ENCODE assay signal across 8 cellular contexts in the genomic region with DNA sequence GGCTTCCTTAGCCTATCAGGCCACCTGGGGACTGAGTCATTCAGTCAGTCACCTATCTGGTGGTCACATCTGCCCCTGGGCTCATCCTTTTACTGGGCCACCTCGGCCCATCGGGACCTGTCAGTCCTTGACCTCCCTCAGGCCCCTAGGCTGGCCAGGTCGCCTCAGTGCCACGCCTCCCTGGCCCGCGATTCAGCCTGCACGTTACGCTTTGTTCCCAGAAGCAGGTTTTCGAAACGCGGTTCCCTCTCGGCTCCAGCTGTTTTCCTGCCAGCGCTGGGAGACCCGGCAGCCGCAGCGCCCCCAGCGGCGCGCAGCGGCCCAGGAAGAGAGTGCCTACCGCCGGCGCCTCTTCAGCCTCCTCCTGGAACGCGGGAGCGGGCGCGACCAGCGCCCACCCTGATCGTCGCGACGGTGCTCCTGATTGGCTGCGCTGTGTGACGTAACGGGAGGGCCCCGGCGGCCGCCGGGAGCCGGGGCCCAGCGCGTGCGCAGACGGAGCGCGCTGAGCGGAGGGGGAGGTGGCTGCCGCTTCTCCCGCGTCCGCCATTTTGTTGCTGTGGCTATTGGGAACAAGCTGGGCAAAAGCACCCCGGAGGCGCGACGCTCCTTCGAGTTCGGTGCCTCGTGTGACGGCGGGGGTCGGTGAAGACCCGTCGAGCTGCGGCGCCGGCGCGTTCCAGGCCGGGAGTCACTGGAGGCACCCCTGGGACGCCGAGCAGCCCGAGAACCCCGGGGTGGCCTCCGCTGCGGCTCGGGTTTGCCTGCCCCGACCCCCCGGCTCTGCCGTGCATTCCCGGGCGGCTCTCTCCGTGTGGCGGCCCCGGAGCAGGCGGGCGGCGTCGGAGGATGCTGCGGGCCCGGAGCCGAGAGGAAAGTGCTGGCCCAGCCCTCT.
A peak's percentile ranks its signal among the peaks of the same experiment; 100 is the strongest.
DNase-seq lines count a peak whose midpoint lies in the region; ATAC-seq and TF ChIP-seq lines count a peak whose summit lies in the region.

A gene with protein sequence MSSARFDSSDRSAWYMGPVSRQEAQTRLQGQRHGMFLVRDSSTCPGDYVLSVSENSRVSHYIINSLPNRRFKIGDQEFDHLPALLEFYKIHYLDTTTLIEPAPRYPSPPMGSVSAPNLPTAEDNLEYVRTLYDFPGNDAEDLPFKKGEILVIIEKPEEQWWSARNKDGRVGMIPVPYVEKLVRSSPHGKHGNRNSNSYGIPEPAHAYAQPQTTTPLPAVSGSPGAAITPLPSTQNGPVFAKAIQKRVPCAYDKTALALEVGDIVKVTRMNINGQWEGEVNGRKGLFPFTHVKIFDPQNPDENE (plus strand): TSS at position 492 of the 895 bp plus-strand sequence. CDS start 528 bp downstream, outside the sequence.

- H3K9ac ChIP-seq in mucosa of stomach (ENCODE audit: low read length), result peak within 1 kb of the TSS; percentile 93

- no peak for TF ChIP-seq EP300 in Ishikawa (IDR thresholded peaks at IDR 0.05; ENCODE audit: borderline replicate concordance)

- H3K9me3 ChIP-seq in mucosa of stomach (ENCODE audit: control insufficient read depth, low read length), result no peaks in the 10 kb centered on the region

- peak; percentile 88 for TF ChIP-seq POLR2A in erythroblast (IDR thresholded peaks at IDR 0.05; ENCODE audit: low read length)

- H3K27me3 ChIP-seq in mucosa of stomach (ENCODE audit: control insufficient read depth, insufficient read depth, low read length), result no peaks in the 10 kb centered on the region

- peak; percentile 92 for ATAC-seq in GM21576 (IDR thresholded peaks at IDR 0.05; ENCODE audit: unreplicated experiment)

- peak within 1 kb of the TSS; percentile 94 for H3K4me3 ChIP-seq in mucosa of stomach (ENCODE audit: low read length)

- H3K4me1 ChIP-seq in mucosa of stomach (ENCODE audit: control insufficient read depth, insufficient read depth, low read length), result peaks cover 17% of the 10 kb centered on the region

- DNase-seq in DMS53 (lab: John Stamatoyannopoulos, UW) (peak; percentile 92), OCI-M2 (lab: John Stamatoyannopoulos, UW; ENCODE audit: unreplicated experiment) (peak; percentile 75), activated T-cell treated with anti-CD3 and anti-CD28 coated beads for 48 hours (ENCODE audit: low read depth) (peak; percentile 97), erythroblast (lab: John Stamatoyannopoulos, UW) (peak; percentile 97 to 99)
- peak; percentile 93 to 94 for DNase-seq in stimulated activated CD8-positive, alpha-beta memory T cell treated with anti-CD3 and anti-CD28 coated beads, Interleukin-7, amount 100 ng/mL, for 1 hour (ENCODE audit: low read depth in 2 of 2)

- peak; percentile 43; the same call in 1 of the 2 replicates for TF ChIP-seq RAD21 in Ishikawa (IDR thresholded peaks at IDR 0.05; ENCODE audit: low read depth)

- H3K36me3 ChIP-seq in mucosa of stomach (ENCODE audit: control insufficient read depth, insufficient read depth, low read length), result no peaks in the 10 kb centered on the region

TF ChIP-seq in Ishikawa, 13 proteins besides CTCF, POLR2A, EP300 and RAD21:
- TF ChIP-seq FOXM1 (IDR thresholded peaks at IDR 0.05; ENCODE audit: borderline replicate concordance, low read depth), result no peak
- TF ChIP-seq EGR1 (IDR thresholded peaks at IDR 0.05), result no peak
- TF ChIP-seq ZBTB7A (IDR thresholded peaks at IDR 0.05; ENCODE audit: low read depth), result no peak
- TF ChIP-seq, protein P1, sequence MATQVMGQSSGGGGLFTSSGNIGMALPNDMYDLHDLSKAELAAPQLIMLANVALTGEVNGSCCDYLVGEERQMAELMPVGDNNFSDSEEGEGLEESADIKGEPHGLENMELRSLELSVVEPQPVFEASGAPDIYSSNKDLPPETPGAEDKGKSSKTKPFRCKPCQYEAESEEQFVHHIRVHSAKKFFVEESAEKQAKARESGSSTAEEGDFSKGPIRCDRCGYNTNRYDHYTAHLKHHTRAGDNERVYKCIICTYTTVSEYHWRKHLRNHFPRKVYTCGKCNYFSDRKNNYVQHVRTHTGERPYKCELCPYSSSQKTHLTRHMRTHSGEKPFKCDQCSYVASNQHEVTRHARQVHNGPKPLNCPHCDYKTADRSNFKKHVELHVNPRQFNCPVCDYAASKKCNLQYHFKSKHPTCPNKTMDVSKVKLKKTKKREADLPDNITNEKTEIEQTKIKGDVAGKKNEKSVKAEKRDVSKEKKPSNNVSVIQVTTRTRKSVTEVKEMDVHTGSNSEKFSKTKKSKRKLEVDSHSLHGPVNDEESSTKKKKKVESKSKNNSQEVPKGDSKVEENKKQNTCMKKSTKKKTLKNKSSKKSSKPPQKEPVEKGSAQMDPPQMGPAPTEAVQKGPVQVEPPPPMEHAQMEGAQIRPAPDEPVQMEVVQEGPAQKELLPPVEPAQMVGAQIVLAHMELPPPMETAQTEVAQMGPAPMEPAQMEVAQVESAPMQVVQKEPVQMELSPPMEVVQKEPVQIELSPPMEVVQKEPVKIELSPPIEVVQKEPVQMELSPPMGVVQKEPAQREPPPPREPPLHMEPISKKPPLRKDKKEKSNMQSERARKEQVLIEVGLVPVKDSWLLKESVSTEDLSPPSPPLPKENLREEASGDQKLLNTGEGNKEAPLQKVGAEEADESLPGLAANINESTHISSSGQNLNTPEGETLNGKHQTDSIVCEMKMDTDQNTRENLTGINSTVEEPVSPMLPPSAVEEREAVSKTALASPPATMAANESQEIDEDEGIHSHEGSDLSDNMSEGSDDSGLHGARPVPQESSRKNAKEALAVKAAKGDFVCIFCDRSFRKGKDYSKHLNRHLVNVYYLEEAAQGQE (IDR thresholded peaks at IDR 0.05; ENCODE audit: low read depth), result no peak
- TF ChIP-seq, protein P2, sequence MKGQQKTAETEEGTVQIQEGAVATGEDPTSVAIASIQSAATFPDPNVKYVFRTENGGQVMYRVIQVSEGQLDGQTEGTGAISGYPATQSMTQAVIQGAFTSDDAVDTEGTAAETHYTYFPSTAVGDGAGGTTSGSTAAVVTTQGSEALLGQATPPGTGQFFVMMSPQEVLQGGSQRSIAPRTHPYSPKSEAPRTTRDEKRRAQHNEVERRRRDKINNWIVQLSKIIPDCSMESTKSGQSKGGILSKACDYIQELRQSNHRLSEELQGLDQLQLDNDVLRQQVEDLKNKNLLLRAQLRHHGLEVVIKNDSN (IDR thresholded peaks at IDR 0.05), result no peak
- TF ChIP-seq CEBPB (IDR thresholded peaks at IDR 0.05), result peak; percentile 9; the same call in 1 of the 2 replicates
- TF ChIP-seq TAF1 (IDR thresholded peaks at IDR 0.05; ENCODE audit: low read depth), result peak; percentile 93
- TF ChIP-seq CREB1 (IDR thresholded peaks at IDR 0.05; ENCODE audit: low read depth), result peak; percentile 52; the same call in 1 of the 2 replicates
- TF ChIP-seq NFIC (IDR thresholded peaks at IDR 0.05), result 0 out of 2 replicates have a peak, but pooled peaks have one; percentile 0
- TF ChIP-seq YY1 (IDR thresholded peaks at IDR 0.05; ENCODE audit: low read depth), result peak; percentile 94
- TF ChIP-seq, protein P3, sequence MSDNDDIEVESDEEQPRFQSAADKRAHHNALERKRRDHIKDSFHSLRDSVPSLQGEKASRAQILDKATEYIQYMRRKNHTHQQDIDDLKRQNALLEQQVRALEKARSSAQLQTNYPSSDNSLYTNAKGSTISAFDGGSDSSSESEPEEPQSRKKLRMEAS (IDR thresholded peaks at IDR 0.05), result peak; percentile 76
- TF ChIP-seq TCF12 (IDR thresholded peaks at IDR 0.05; ENCODE audit: low read depth), result peak; percentile 49; the same call in 1 of the 2 replicates
- no peak for TF ChIP-seq TEAD4 (IDR thresholded peaks at IDR 0.05)

Comparison
In these comparisons a context has a peak if more than half of its experiments do, and no peak if none do; other contexts are left out.
1. Peak in every context shown above with its lines: DNase-seq, ATAC-seq and H3K4me3 ChIP-seq.